In genomic region chr7:78489423-78489822, GRCh38 we compare ENCODE assay signal across 19 cellular contexts.
DNase-seq lines count a peak whose midpoint lies in the region; ATAC-seq, FAIRE-seq and TF ChIP-seq lines count a peak whose summit lies in the region.
"Had no signal": no experiment of that assay in that cellular context is flagged by ENCODE, and none has a peak within 500 bp of the region (broad histone marks: within the 10 kb centered on the region; RNA-seq: fewer than 3 reads in every experiment).

No MANE protein-coding gene starts in this region.

- peak overlapping the region; percentile 2 for H3K4me3 ChIP-seq in astrocyte (ENCODE audit: insufficient read depth, low read depth, low read length)
- H3K4me3 ChIP-seq in left lung, result peak overlapping the region in 1 of 2 donors; percentile 6
- peak overlapping the region; percentile 45 for H3K4me3 ChIP-seq in thoracic aorta
- H3K4me3 ChIP-seq: body of pancreas had no signal

- H3K4me1 ChIP-seq in astrocyte (ENCODE audit: insufficient read depth, low read length) (no peaks in the 10 kb centered on the region), left lung (no peaks in the 10 kb centered on the region), thoracic aorta (ENCODE audit: control insufficient read depth in 1 of 2, low read depth in 2 of 2) (peaks cover 3 to 29% of the 10 kb centered on the region in 2 donors)
- H3K4me1 ChIP-seq: body of pancreas had no signal

- H3K27ac ChIP-seq in astrocyte (ENCODE audit: low read depth, low read length), result no peak overlapping the region
- H3K27ac ChIP-seq in left lung, result no peak overlapping the region
- H3K27ac ChIP-seq in thoracic aorta, result no peak overlapping the region
- H3K27ac ChIP-seq: body of pancreas had no signal

- DNase-seq in NCI-H2227 treated with DMSO at 0.1 percent for 48 hours (lab: John Stamatoyannopoulos, UW) (peak; percentile 64), NCI-H2227 (lab: John Stamatoyannopoulos, UW; ENCODE audit: unreplicated experiment) (no peak), astrocyte (ENCODE audit: low read depth) (no peak), left lung (no peak), thoracic aorta (ENCODE audit: low spot score) (no peak), kidney glomerular epithelial cell (lab: John Stamatoyannopoulos, UW) (no peak)
- DNase-seq in NK-92 treated with Interleukin-12 subunit alpha and Interleukin-12 subunit beta, amount 100 ng/mL, for 24 hours (lab: John Stamatoyannopoulos, UW), result no peak
- DNase-seq: ACHN; activated naive CD4-positive, alpha-beta T cell; body of pancreas; CD4-positive, alpha-beta memory T cell; effector memory CD8-positive, alpha-beta T cell; KG1; NCI-H1694 treated with DMSO at 0.1 percent for 48 hours; NCI-H748 treated with DMSO at 0.1 percent for 48 hours; occipital lobe; stimulated activated naive CD8-positive, alpha-beta T cell treated with anti-CD3 and anti-CD28 coated beads, Interleukin-15, amount 100 ng/mL, for 72 hours had no signal

- H3K9me3 ChIP-seq in astrocyte (ENCODE audit: insufficient read depth, low read depth, low read length) (no peaks in the 10 kb centered on the region), left lung (no peaks in the 10 kb centered on the region), thoracic aorta (no peaks in the 10 kb centered on the region)
- H3K9me3 ChIP-seq: body of pancreas had no signal

- H3K27ac Mint-ChIP-seq in astrocyte (ENCODE audit: unreplicated experiment), result peak overlapping the region; percentile 1
- H3K27ac Mint-ChIP-seq: CD4-positive, alpha-beta memory T cell; effector memory CD8-positive, alpha-beta T cell; stimulated activated naive CD8-positive, alpha-beta T cell treated with anti-CD3 and anti-CD28 coated beads, Interleukin-15, amount 100 ng/mL, for 72 hours; T-helper 1 cell treated with Interleukin-12 subunit alpha and Interleukin-12 subunit beta and Interleukin-4 antibody, amounts not matched to agents 30 μg/mL and 1 μg/mL, for 36 hours had no signal

- no peaks in the 10 kb centered on the region for H3K79me2 ChIP-seq in astrocyte (ENCODE audit: insufficient read depth, low read length)

- peak overlapping the region; percentile 3 for H2AFZ ChIP-seq in astrocyte (ENCODE audit: low read depth, low read length)

- H4K20me1 ChIP-seq in astrocyte (ENCODE audit: insufficient read depth, low read length), result no peaks in the 10 kb centered on the region

- H3K27me3 ChIP-seq in astrocyte (ENCODE audit: insufficient read depth, low read length) (no peaks in the 10 kb centered on the region), left lung (no peaks in the 10 kb centered on the region), thoracic aorta (replicated peaks; ENCODE audit: insufficient read depth) (no peaks in the 10 kb centered on the region)
- H3K27me3 ChIP-seq: body of pancreas had no signal

- no peaks in the 10 kb centered on the region for H3K36me3 Mint-ChIP-seq in astrocyte (ENCODE audit: low read depth, unreplicated experiment)
- H3K36me3 Mint-ChIP-seq: CD4-positive, alpha-beta memory T cell had no signal

- H3K9ac ChIP-seq in astrocyte (ENCODE audit: low read length), result no peak overlapping the region

- TF ChIP-seq CTCF in astrocyte (IDR thresholded peaks at IDR 0.05; ENCODE audit: insufficient read depth, low read depth, low read length) (no peak), left lung (IDR thresholded peaks at IDR 0.05) (no peak), thoracic aorta (IDR thresholded peaks at IDR 0.05) (no peak)

- peak; percentile 62 for ATAC-seq in left lung
- ATAC-seq in thoracic aorta (ENCODE audit: insufficient number of reproducible peaks, low FRiP score, low read depth), result no peak
- ATAC-seq in GM21360 (IDR thresholded peaks at IDR 0.05; ENCODE audit: unreplicated experiment), result no peak
- ATAC-seq: body of pancreas; effector memory CD8-positive, alpha-beta T cell; stimulated activated naive CD8-positive, alpha-beta T cell treated with anti-CD3 and anti-CD28 coated beads, Interleukin-15, amount 100 ng/mL, for 72 hours had no signal

- H3K36me3 ChIP-seq in astrocyte (ENCODE audit: insufficient read depth, low read length) (no peaks in the 10 kb centered on the region), left lung (no peaks in the 10 kb centered on the region), thoracic aorta (no peaks in the 10 kb centered on the region)

- H3K4me3 Mint-ChIP-seq in astrocyte (ENCODE audit: unreplicated experiment), result no peak overlapping the region
- H3K4me3 Mint-ChIP-seq: CD4-positive, alpha-beta memory T cell; effector memory CD8-positive, alpha-beta T cell; stimulated activated naive CD8-positive, alpha-beta T cell treated with anti-CD3 and anti-CD28 coated beads, Interleukin-15, amount 100 ng/mL, for 72 hours; T-helper 1 cell treated with Interleukin-12 subunit alpha and Interleukin-12 subunit beta and Interleukin-4 antibody, amounts not matched to agents 30 μg/mL and 1 μg/mL, for 36 hours had no signal

- H3K4me1 Mint-ChIP-seq in astrocyte (ENCODE audit: low read depth, unreplicated experiment), result peaks cover 11% of the 10 kb centered on the region
- H3K4me1 Mint-ChIP-seq: CD4-positive, alpha-beta memory T cell; stimulated activated naive CD8-positive, alpha-beta T cell treated with anti-CD3 and anti-CD28 coated beads, Interleukin-15, amount 100 ng/mL, for 72 hours had no signal

- H3K9me3 Mint-ChIP-seq in astrocyte (ENCODE audit: unreplicated experiment), result no peaks in the 10 kb centered on the region
- H3K9me3 Mint-ChIP-seq: stimulated activated naive CD8-positive, alpha-beta T cell treated with anti-CD3 and anti-CD28 coated beads, Interleukin-15, amount 100 ng/mL, for 72 hours; T-helper 1 cell treated with Interleukin-12 subunit alpha and Interleukin-12 subunit beta and Interleukin-4 antibody, amounts not matched to agents 30 μg/mL and 1 μg/mL, for 36 hours had no signal

- no peak for FAIRE-seq in astrocyte (lab: Jason Lieb, UNC)

- intact Hi-C loops in left lung (cut with DNase I), result no loop called here

- H3K4me2 ChIP-seq in astrocyte (ENCODE audit: low read length), result peak overlapping the region; percentile 40

- no peaks in the 10 kb centered on the region for H3K27me3 Mint-ChIP-seq in astrocyte (ENCODE audit: low read depth, unreplicated experiment)
- H3K27me3 Mint-ChIP-seq: CD4-positive, alpha-beta memory T cell; effector memory CD8-positive, alpha-beta T cell; stimulated activated naive CD8-positive, alpha-beta T cell treated with anti-CD3 and anti-CD28 coated beads, Interleukin-15, amount 100 ng/mL, for 72 hours had no signal
